19 cellular contexts compared by ENCODE assay signal in genomic region chr7:158648787-158649186, GRCh38. TPM values are rescaled to one million over a fixed set of nuclear protein-coding genes. Genes with fewer than 3 reads are reported as not detected.
A peak's percentile ranks its signal among the peaks of the same experiment; 100 is the strongest.
DNase-seq lines count a peak whose midpoint lies in the region; ATAC-seq, FAIRE-seq and TF ChIP-seq lines count a peak whose summit lies in the region.
"Had no signal": no experiment of that assay in that cellular context is flagged by ENCODE, and none has a peak within 500 bp of the region (broad histone marks: within the 10 kb centered on the region; RNA-seq: fewer than 3 reads in every experiment).

No MANE protein-coding gene starts in this region.

- peak overlapping the region; percentile 63 for H3K4me2 ChIP-seq in astrocyte (ENCODE audit: low read length)
- H3K4me2 ChIP-seq: BLaER1 treated with 17β-estradiol and CSF1 and Interleukin-3, amounts not matched to agents 10 nM and 100 nM; GM23338 had no signal

- H3K27ac Mint-ChIP-seq in astrocyte (ENCODE audit: unreplicated experiment), result peak overlapping the region; percentile 47
- H3K27ac Mint-ChIP-seq: GM23338; stimulated activated memory B cell treated with anti-CD40 and anti-IgM and Interleukin-4, amounts not matched to agents 10 μg/mL and 1 μg/mL and 100 μg/mL, for 72 hours had no signal

- H3K36me3 ChIP-seq in astrocyte (ENCODE audit: insufficient read depth, low read length) (peaks cover 12% of the 10 kb centered on the region), small intestine (ENCODE audit: control insufficient read depth in 2 of 2, insufficient read depth in 2 of 2, low read length in 2 of 2) (peaks cover 2% of the 10 kb centered on the region in 2 donors)

- 84 to 91% (median 86%) methylated on average over 9 of the region's 9 CpGs for WGBS in small intestine, 3 donors

- H3K79me2 ChIP-seq in astrocyte (ENCODE audit: insufficient read depth, low read length), result peaks cover 14% of the 10 kb centered on the region

- H3K4me1 ChIP-seq in astrocyte (ENCODE audit: insufficient read depth, low read length) (peaks cover 28% of the 10 kb centered on the region), small intestine (ENCODE audit: control insufficient read depth in 2 of 2, insufficient read depth in 1 of 2, low read depth in 1 of 2, low read length in 1 of 2) (no peaks in the 10 kb centered on the region)
- H3K4me1 ChIP-seq: BLaER1 treated with 17β-estradiol and CSF1 and Interleukin-3, amounts not matched to agents 10 nM and 100 nM had no signal

- no peaks in the 10 kb centered on the region for H3K27me3 Mint-ChIP-seq in astrocyte (ENCODE audit: low read depth, unreplicated experiment)
- H3K27me3 Mint-ChIP-seq: stimulated activated memory B cell treated with anti-CD40 and anti-IgM and Interleukin-4, amounts not matched to agents 10 μg/mL and 1 μg/mL and 100 μg/mL, for 72 hours had no signal

- H3K4me1 Mint-ChIP-seq in astrocyte (ENCODE audit: low read depth, unreplicated experiment), result peaks cover 23% of the 10 kb centered on the region
- H3K4me1 Mint-ChIP-seq: GM23338; stimulated activated memory B cell treated with anti-CD40 and anti-IgM and Interleukin-4, amounts not matched to agents 10 μg/mL and 1 μg/mL and 100 μg/mL, for 72 hours had no signal

- no peak for TF ChIP-seq POLR2A in GM12892 (IDR thresholded peaks at IDR 0.05; ENCODE audit: low read depth, low read length)

- H3K27ac ChIP-seq in astrocyte (ENCODE audit: low read depth, low read length) (peak overlapping the region; percentile 65), small intestine (ENCODE audit: low read depth in 1 of 2, low read length in 1 of 2) (no peak overlapping the region)
- H3K27ac ChIP-seq: BLaER1 treated with 17β-estradiol and CSF1 and Interleukin-3, amounts not matched to agents 10 nM and 100 nM had no signal

- H2AFZ ChIP-seq in astrocyte (ENCODE audit: low read depth, low read length), result no peak overlapping the region
- H2AFZ ChIP-seq: GM23338 had no signal

- H4K20me1 ChIP-seq in astrocyte (ENCODE audit: insufficient read depth, low read length), result peaks cover 9% of the 10 kb centered on the region

- no peak overlapping the region for H3K9ac ChIP-seq in astrocyte (ENCODE audit: low read length)
- H3K9ac ChIP-seq: BLaER1 treated with 17β-estradiol and CSF1 and Interleukin-3, amounts not matched to agents 10 nM and 100 nM had no signal

- DNase-seq in GM12892 (ENCODE audit: insufficient read length) (no peak), astrocyte (ENCODE audit: low read depth) (peak; percentile 29), iris pigment epithelial cell (ENCODE audit: low read depth) (peak; percentile 26), small intestine (peak; percentile 27), Kasumi-1 (lab: John Stamatoyannopoulos, UW) (no peak), CD1c-positive myeloid dendritic cell (ENCODE audit: extremely low spot score) (no peak)
- DNase-seq: activated CD4-positive, alpha-beta T cell treated with anti-CD3 and anti-CD28 coated beads, Interleukin-2, amount 50 U/mL, for 4 hours; activated T-cell treated with anti-CD3 and anti-CD28 coated beads, Interleukin-2, amount 50 U/mL, for 48 hours; DMS79 treated with DMSO at 0.1 percent for 48 hours; kidney; NCI-H187 treated with DMSO at 0.1 percent for 48 hours; NCI-H510A treated with DMSO at 0.1 percent for 48 hours; occipital lobe had no signal

- TF ChIP-seq CTCF in astrocyte (IDR thresholded peaks at IDR 0.05; ENCODE audit: insufficient read depth, low read depth, low read length), result no peak

- no peak overlapping the region for H3K4me3 Mint-ChIP-seq in astrocyte (ENCODE audit: unreplicated experiment)
- H3K4me3 Mint-ChIP-seq: GM23338; stimulated activated memory B cell treated with anti-CD40 and anti-IgM and Interleukin-4, amounts not matched to agents 10 μg/mL and 1 μg/mL and 100 μg/mL, for 72 hours had no signal

- FAIRE-seq in GM12892 (lab: Jason Lieb, UNC), result peak; percentile 89
- FAIRE-seq in astrocyte (lab: Jason Lieb, UNC), result no peak
- FAIRE-seq in small intestine (lab: Jason Lieb, UNC), result no peak
- FAIRE-seq: colon had no signal

- no peaks in the 10 kb centered on the region for H3K9me3 Mint-ChIP-seq in astrocyte (ENCODE audit: unreplicated experiment)
- H3K9me3 Mint-ChIP-seq: GM23338; stimulated activated memory B cell treated with anti-CD40 and anti-IgM and Interleukin-4, amounts not matched to agents 10 μg/mL and 1 μg/mL and 100 μg/mL, for 72 hours had no signal

- H3K4me3 ChIP-seq in astrocyte (ENCODE audit: insufficient read depth, low read depth, low read length) (no peak overlapping the region), small intestine (ENCODE audit: low read depth in 1 of 2, low read length in 2 of 2) (no peak overlapping the region)
- H3K4me3 ChIP-seq: BLaER1 treated with 17β-estradiol and CSF1 and Interleukin-3, amounts not matched to agents 10 nM and 100 nM; GM23338 had no signal

- H3K9me3 ChIP-seq in astrocyte (ENCODE audit: insufficient read depth, low read depth, low read length) (no peaks in the 10 kb centered on the region), small intestine (ENCODE audit: control insufficient read depth, low read depth) (no peaks in the 10 kb centered on the region)

- no peak for ATAC-seq in HG03108 (IDR thresholded peaks at IDR 0.05; ENCODE audit: unreplicated experiment)
- no peak for ATAC-seq in GM21515 (IDR thresholded peaks at IDR 0.05; ENCODE audit: unreplicated experiment)
- ATAC-seq: GM23338; stimulated activated memory B cell treated with anti-CD40 and anti-IgM and Interleukin-4, amounts not matched to agents 10 μg/mL and 1 μg/mL and 100 μg/mL, for 72 hours had no signal

- H3K36me3 Mint-ChIP-seq in astrocyte (ENCODE audit: low read depth, unreplicated experiment), result no peaks in the 10 kb centered on the region

- H3K27me3 ChIP-seq in astrocyte (ENCODE audit: insufficient read depth, low read length) (no peaks in the 10 kb centered on the region), small intestine (ENCODE audit: control insufficient read depth in 2 of 2, insufficient read depth in 2 of 2, low read length in 2 of 2) (no peaks in the 10 kb centered on the region)
- H3K27me3 ChIP-seq: BLaER1 treated with 17β-estradiol and CSF1 and Interleukin-3, amounts not matched to agents 10 nM and 100 nM had no signal

RNA-seq across cellular contexts. Expression of gene NCAPG2, which starts 55.8 kb away (rescaled TPM):
- polyA plus RNA-seq in GM12892 (2012; ENCODE audit: missing spikeins), result 33.1 TPM
- 8.7 and 9.6 TPM in 2 replicates for total RNA-seq in astrocyte
- 10 to 100 TPM in 1 of 3 donors, 1 to 10 TPM in 1, under 1 TPM in 1; 0.81 to 10.2 (median 1.6) TPM for polyA plus RNA-seq in small intestine

Comparison
In these comparisons a context has a peak if more than half of its experiments do, and no peak if none do; other contexts are left out.
1. DNase-seq: peak in astrocyte (single experiment), iris pigment epithelial cell (single experiment) and small intestine (single experiment); none in GM12892 (single experiment), Kasumi-1 (0 of 2) and CD1c-positive myeloid dendritic cell (single experiment).